Comparison of ENCODE assay signal across 11 cellular contexts in genomic region chr12:54933381-54933780, GRCh38. TPM values are rescaled to one million over a fixed set of nuclear protein-coding genes. Genes with fewer than 3 reads are reported as not detected.
DNase-seq lines count a peak whose midpoint lies in the region; TF ChIP-seq lines count a peak whose summit lies in the region.
"Had no signal": no experiment of that assay in that cellular context is flagged by ENCODE, and none has a peak within 500 bp of the region (broad histone marks: within the 10 kb centered on the region; RNA-seq: fewer than 3 reads in every experiment).

No MANE protein-coding gene starts in this region.

- TF ChIP-seq CTCF in choroid plexus epithelial cell (conservative IDR thresholded peaks at IDR 0.05; ENCODE audit: low read depth, low read length) = no peak
- no peak for TF ChIP-seq CTCF in type B pancreatic cell (conservative IDR thresholded peaks at IDR 0.05)

- H3K9me3 ChIP-seq in HAP-1 = 0 out of 2 replicates have a peak, but pooled peaks cover 3% of the 10 kb centered on the region

- no peaks in the 10 kb centered on the region for H3K27me3 ChIP-seq in HAP-1 (ENCODE audit: low read depth)

- in situ Hi-C loops in SK-MEL-5 (cut with HindIII; ENCODE audit: low pct_unique_long_range_greater_than_20kb, low sequenced_read_pairs) (no loop called here), HAP-1 (cut with MboI; ENCODE audit: low sequenced_read_pairs) (no loop called here)

- no peaks in the 10 kb centered on the region for H3K36me3 ChIP-seq in HAP-1 (replicated peaks)

- no peaks in the 10 kb centered on the region for H3K36me3 Mint-ChIP-seq in type B pancreatic cell

- H3K9me3 Mint-ChIP-seq in type B pancreatic cell = peaks cover 5% of the 10 kb centered on the region

- no peaks in the 10 kb centered on the region for H3K4me1 ChIP-seq in HAP-1

- H3K27me3 Mint-ChIP-seq in type B pancreatic cell = peaks cover 9% of the 10 kb centered on the region
- H3K27me3 Mint-ChIP-seq: progenitor cell of endocrine pancreas had no signal

- DNase-seq in stimulated activated CD4-positive, alpha-beta T cell treated with anti-CD3 and anti-CD28 coated beads, Interleukin-4, amount 100 ng/mL, for 24 hours = peak; percentile 24
- no peak for DNase-seq in stimulated activated CD4-positive, alpha-beta T cell treated with anti-CD3 and anti-CD28 coated beads, Interleukin-2, amount 100 ng/mL, for 24 hours
- DNase-seq in SK-MEL-5 (ENCODE audit: low read depth, low spot score) = peak; percentile 20
- peak; percentile 8 for DNase-seq in choroid plexus epithelial cell (ENCODE audit: low read depth)
- no peak for DNase-seq in type B pancreatic cell (ENCODE audit: extremely low spot score, unreplicated experiment)
- no peak for DNase-seq in NCI-H146 treated with DMSO at 0.1 percent for 48 hours (lab: John Stamatoyannopoulos, UW; ENCODE audit: unreplicated experiment)
- no peak for DNase-seq in HAP-1 (ENCODE audit: low spot score in 2 of 2)
- DNase-seq in NCI-H2081 treated with DMSO at 0.1 percent for 48 hours (lab: John Stamatoyannopoulos, UW) = no peak
- DNase-seq: COR-L47, PC-9 had no signal

- H3K4me1 Mint-ChIP-seq in type B pancreatic cell (ENCODE audit: unreplicated experiment) = no peaks in the 10 kb centered on the region

- H3K4me3 ChIP-seq in choroid plexus epithelial cell (ENCODE audit: low read depth, low read length) (no peak overlapping the region), HAP-1 (no peak overlapping the region)
- H3K4me3 ChIP-seq: PC-9 had no signal

- H3K27ac Mint-ChIP-seq in type B pancreatic cell = peak overlapping the region; percentile 63
- H3K27ac Mint-ChIP-seq: progenitor cell of endocrine pancreas had no signal

- no peak overlapping the region for H3K4me3 Mint-ChIP-seq in type B pancreatic cell

RNA-seq across cellular contexts. Expression of gene TESPA1, which starts 51.2 kb away (rescaled TPM):
- not detected in 2 replicates for total RNA-seq in SK-MEL-5 (2014; rRNA removed; shearing (Covaris generic))
- polyA plus RNA-seq in SK-MEL-5 (2015; cell fraction: cytosol; rRNA removed) = not detected in 2 replicates
- polyA plus RNA-seq in SK-MEL-5 (2015; cell fraction: nucleus; rRNA removed) = not detected in 2 replicates
- not detected in 2 replicates for total RNA-seq in type B pancreatic cell (ENCODE audit: low replicate concordance)
- total RNA-seq: PC-9, progenitor cell of endocrine pancreas had no signal

Comparison
In these comparisons a context has a peak if more than half of its experiments do, and no peak if none do; other contexts are left out.
1. DNase-seq: peak in stimulated activated CD4-positive, alpha-beta T cell treated with anti-CD3 and anti-CD28 coated beads, Interleukin-4, amount 100 ng/mL, for 24 hours (single experiment), SK-MEL-5 (single experiment) and choroid plexus epithelial cell (single experiment); none in stimulated activated CD4-positive, alpha-beta T cell treated with anti-CD3 and anti-CD28 coated beads, Interleukin-2, amount 100 ng/mL, for 24 hours (0 of 2), type B pancreatic cell (single experiment), NCI-H146 treated with DMSO at 0.1 percent for 48 hours (single experiment), HAP-1 (0 of 2) and NCI-H2081 treated with DMSO at 0.1 percent for 48 hours (single experiment).